ENCODE assay signal across 1 cellular context in genomic region chr18:46200178-46201055, GRCh38.
TF ChIP-seq lines count a peak whose summit lies in the region.
"Not testable (repeated sequence)": the region's sequence is repeated elsewhere in the genome, so short reads cannot be mapped to it uniquely, and the experiment has no call there.

No MANE protein-coding gene starts in this region.

TF ChIP-seq in K562, 482 proteins besides CTCF, POLR2A, EP300 and RAD21 (continued from another document):
- peak; percentile 66 for TF ChIP-seq ATF3 (IDR thresholded peaks at IDR 0.05)
- TF ChIP-seq ATF3 (CRISPR knock-in tag; conservative IDR thresholded peaks at IDR 0.05); CEBPG (CRISPR knock-in tag; IDR thresholded peaks at IDR 0.05): not testable (repeated sequence)
- peak in 1 of 2 experiments; percentile 57; a peak in 1 of 4 replicates for TF ChIP-seq CEBPG (tag; conservative IDR thresholded peaks at IDR 0.05 in 1 of 2, IDR thresholded peaks at IDR 0.05 in 1 of 2)
